9 cellular contexts compared by ENCODE assay signal in the genomic region with DNA sequence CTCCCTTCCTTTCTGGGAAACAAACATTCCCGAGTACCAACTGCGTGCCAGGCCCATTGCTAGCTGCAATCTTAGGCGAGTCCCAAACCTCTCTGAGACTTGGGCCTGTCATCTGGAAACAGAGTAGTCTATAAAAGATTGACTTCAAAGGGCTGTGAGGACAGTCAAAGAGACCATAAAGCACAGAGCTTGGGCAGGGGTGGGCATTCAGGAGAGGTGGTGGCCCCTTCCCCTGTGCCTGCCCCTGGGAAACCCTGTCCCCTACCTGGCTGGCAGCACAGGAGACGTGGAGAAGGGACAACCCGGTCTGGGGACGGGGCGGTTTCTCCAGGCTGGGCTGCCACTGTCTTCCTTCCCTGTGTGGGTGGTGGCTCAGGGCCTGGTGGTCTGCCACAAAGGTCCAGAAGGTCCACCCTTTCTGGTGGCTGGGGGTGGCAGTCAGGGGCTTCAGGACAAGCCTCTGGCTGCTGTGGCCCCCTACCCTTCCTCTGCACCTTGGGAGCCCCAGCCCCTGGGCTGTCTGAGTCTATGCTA. TPM values are rescaled to one million over a fixed set of nuclear protein-coding genes. Genes with fewer than 3 reads are reported as not detected.
A peak's percentile ranks its signal among the peaks of the same experiment; 100 is the strongest.
DNase-seq lines count a peak whose midpoint lies in the region; TF ChIP-seq lines count a peak whose summit lies in the region.
"Had no signal": no experiment of that assay in that cellular context is flagged by ENCODE, and none has a peak within 500 bp of the region (broad histone marks: within the 10 kb centered on the region; RNA-seq: fewer than 3 reads in every experiment).

No MANE protein-coding gene starts in this region.

- intact Hi-C loops in transverse colon (cut with DNase I; ENCODE audit: low total_unique reads) = no loop called here
- intact Hi-C loops in tibial artery (cut with DNase I; ENCODE audit: low total_unique reads) = no loop called here

- no peaks in the 10 kb centered on the region for H3K9me3 ChIP-seq in OCI-LY3 (ENCODE audit: insufficient read depth, low read length)
- no peaks in the 10 kb centered on the region for H3K9me3 ChIP-seq in duodenal mucosa (ENCODE audit: control insufficient read depth in 1 of 2, low read length in 2 of 2)
- H3K9me3 ChIP-seq in transverse colon = no peaks in the 10 kb centered on the region
- no peaks in the 10 kb centered on the region for H3K9me3 ChIP-seq in tibial artery
- H3K9me3 ChIP-seq: mucosa of descending colon had no signal

- H3K36me3 ChIP-seq in OCI-LY3 (replicated peaks; ENCODE audit: low read depth, low read length) (no peaks in the 10 kb centered on the region), duodenal mucosa (ENCODE audit: control insufficient read depth in 1 of 2, insufficient read depth in 2 of 2, low read length in 2 of 2) (no peaks in the 10 kb centered on the region), transverse colon (no peaks in the 10 kb centered on the region), tibial artery (no peaks in the 10 kb centered on the region)

- H3K36me3 Mint-ChIP-seq in activated naive CD4-positive, alpha-beta T cell treated with anti-CD3 and anti-CD28 coated beads, Interleukin-2, amount 10 ng/mL, durations not matched to agents 7 days and 5 days = peaks cover 2% of the 10 kb centered on the region

- WGBS in transverse colon (ENCODE audit: low coverage in 1 of 2), 2 donors = 67 to 80% methylated on average over 2 to 7 of the region's 7 CpGs

- CTCF ChIA-PET in activated naive CD4-positive, alpha-beta T cell treated with anti-CD3 and anti-CD28 coated beads, Interleukin-2, amount 10 ng/mL, durations not matched to agents 7 days and 5 days (lab: Charles Lee) = no interaction called here

- no peak for DNase-seq in activated naive CD4-positive, alpha-beta T cell treated with anti-CD3 and anti-CD28 coated beads, Interleukin-2, amount 10 ng/mL, durations not matched to agents 7 days and 5 days
- no peak for DNase-seq in activated naive CD4-positive, alpha-beta T cell (lab: John Stamatoyannopoulos, UW)
- DNase-seq in transverse colon (no peak), tibial artery (no peak)
- DNase-seq in stimulated activated CD4-positive, alpha-beta T cell treated with anti-CD3 and anti-CD28 coated beads, Interleukin-1b, Interleukin-23, amount 100 ng/mL, for 48 hours = no peak
- no peak for DNase-seq in stimulated activated CD4-positive, alpha-beta T cell treated with anti-CD3 and anti-CD28 coated beads, Interleukin-2, amount 100 ng/mL, for 24 hours

- peak overlapping the region; percentile 83; the same call in 1 of the 2 replicates for H2AFZ ChIP-seq in OCI-LY3 (ENCODE audit: low read depth, low read length)

- H3K4me1 ChIP-seq in OCI-LY3 (ENCODE audit: low read length) (peaks cover 17% of the 10 kb centered on the region), duodenal mucosa (ENCODE audit: control insufficient read depth in 1 of 2, insufficient read depth in 2 of 2, low read length in 2 of 2) (peaks cover 40 to 51% of the 10 kb centered on the region in 2 donors), transverse colon (peaks cover 20 to 41% (median 29%) of the 10 kb centered on the region in 4 donors), tibial artery (peaks cover 4 to 22% (median 20%) of the 10 kb centered on the region in 4 donors)

- in situ Hi-C loops in transverse colon (cut with MboI; ENCODE audit: low pct_ligation_motif_present in 1 of 4, low pct_unique_long_range_greater_than_20kb in 1 of 4, low sequenced_read_pairs in 3 of 4) = no loop called here

- H3K27ac ChIP-seq in OCI-LY3 (ENCODE audit: low read length) = no peak overlapping the region; the same call in 1 of the 2 replicates
- H3K27ac ChIP-seq in duodenal mucosa (ENCODE audit: low read depth, low read length) = no peak overlapping the region
- peak overlapping the region in 3 of 4 donors; percentile 41 to 47 (median 43) for H3K27ac ChIP-seq in transverse colon
- no peak overlapping the region for H3K27ac ChIP-seq in tibial artery

- H3K4me3 ChIP-seq in OCI-LY3 (ENCODE audit: low read length) (peak overlapping the region; percentile 62), duodenal mucosa (ENCODE audit: low read depth in 1 of 2, low read length in 2 of 2) (peak overlapping the region; percentile 43 to 54), transverse colon (no peak overlapping the region), tibial artery (no peak overlapping the region)
- H3K4me3 ChIP-seq: mucosa of descending colon had no signal

- peaks cover 64% of the 10 kb centered on the region for H3K27me3 Mint-ChIP-seq in activated naive CD4-positive, alpha-beta T cell treated with anti-CD3 and anti-CD28 coated beads, Interleukin-2, amount 10 ng/mL, durations not matched to agents 7 days and 5 days

- TF ChIP-seq CTCF in OCI-LY3 (IDR thresholded peaks at IDR 0.05; ENCODE audit: low read depth, low read length) (no peak), transverse colon (IDR thresholded peaks at IDR 0.05) (no peak), tibial artery (IDR thresholded peaks at IDR 0.05) (no peak)

- H3K79me2 ChIP-seq in OCI-LY3 (ENCODE audit: low read length) = no peaks in the 10 kb centered on the region

- H3K4me1 Mint-ChIP-seq in activated naive CD4-positive, alpha-beta T cell treated with anti-CD3 and anti-CD28 coated beads, Interleukin-2, amount 10 ng/mL, durations not matched to agents 7 days and 5 days = peaks cover 77% of the 10 kb centered on the region

- no peak for TF ChIP-seq EP300 in transverse colon (IDR thresholded peaks at IDR 0.05; ENCODE audit: low read depth)

- H3K9me3 Mint-ChIP-seq in activated naive CD4-positive, alpha-beta T cell treated with anti-CD3 and anti-CD28 coated beads, Interleukin-2, amount 10 ng/mL, durations not matched to agents 7 days and 5 days = no peaks in the 10 kb centered on the region

- H4K20me1 ChIP-seq in OCI-LY3 (ENCODE audit: insufficient read depth, low read length) = no peaks in the 10 kb centered on the region

- H3K27ac Mint-ChIP-seq in activated naive CD4-positive, alpha-beta T cell treated with anti-CD3 and anti-CD28 coated beads, Interleukin-2, amount 10 ng/mL, durations not matched to agents 7 days and 5 days = peak overlapping the region; percentile 94

- peak overlapping the region; percentile 45 for H3K4me3 Mint-ChIP-seq in activated naive CD4-positive, alpha-beta T cell treated with anti-CD3 and anti-CD28 coated beads, Interleukin-2, amount 10 ng/mL, durations not matched to agents 7 days and 5 days

- TF ChIP-seq POLR2A in transverse colon (IDR thresholded peaks at IDR 0.05) = no peak

- H3K9ac ChIP-seq in OCI-LY3 (ENCODE audit: low read length) = peak overlapping the region; percentile 47; the same call in 1 of the 2 replicates
- peak overlapping the region; percentile 53 to 64 for H3K9ac ChIP-seq in duodenal mucosa (ENCODE audit: low read depth in 1 of 2, low read length in 2 of 2)

- H3K4me2 ChIP-seq in OCI-LY3 (ENCODE audit: low read length) = peak overlapping the region; percentile 78

- no peaks in the 10 kb centered on the region for H3K27me3 ChIP-seq in OCI-LY3 (ENCODE audit: low read depth, low read length)
- no peaks in the 10 kb centered on the region for H3K27me3 ChIP-seq in duodenal mucosa (ENCODE audit: control insufficient read depth in 1 of 2, insufficient read depth in 2 of 2, low read length in 2 of 2)
- H3K27me3 ChIP-seq in transverse colon = no peaks in the 10 kb centered on the region
- H3K27me3 ChIP-seq in tibial artery = no peaks in the 10 kb centered on the region

RNA-seq across cellular contexts. Expression of a gene that starts 33.9 kb away (rescaled TPM):
- total RNA-seq in transverse colon = 100 to 1,000 TPM; 135 to 358 (median 233) TPM

Comparison
In these comparisons a context has a peak if more than half of its experiments do, and no peak if none do; other contexts are left out.
1. H3K27ac ChIP-seq: peak in transverse colon (3 of 4); none in OCI-LY3 (single experiment), duodenal mucosa (single experiment) and tibial artery (0 of 2).
2. H3K4me3 ChIP-seq: peak in OCI-LY3 (single experiment) and duodenal mucosa (2 of 2); none in transverse colon (0 of 4) and tibial artery (0 of 2).